Comparison of ENCODE assay signal across 20 cellular contexts in genomic region chrX:45003080-45003479, GRCh38.
DNase-seq lines count a peak whose midpoint lies in the region; ATAC-seq, FAIRE-seq and TF ChIP-seq lines count a peak whose summit lies in the region.
"Had no signal": no experiment of that assay in that cellular context is flagged by ENCODE, and none has a peak within 500 bp of the region (broad histone marks: within the 10 kb centered on the region; RNA-seq: fewer than 3 reads in every experiment).

No MANE protein-coding gene starts in this region.

- H3K9ac ChIP-seq in kidney (ENCODE audit: low read length in 2 of 2): no peak overlapping the region
- H3K9ac ChIP-seq: BLaER1 treated with 17β-estradiol and CSF1 and Interleukin-3, amounts not matched to agents 10 nM and 100 nM had no signal

- H3K9me3 ChIP-seq in kidney (ENCODE audit: control insufficient read depth in 1 of 2, low read length in 2 of 2) (no peaks in the 10 kb centered on the region), small intestine (ENCODE audit: control insufficient read depth, low read depth) (no peaks in the 10 kb centered on the region)

- no peak for TF ChIP-seq CTCF in kidney (IDR thresholded peaks at IDR 0.05; ENCODE audit: borderline replicate concordance, extremely low read depth, insufficient read depth)

- H3K4me3 ChIP-seq in kidney (ENCODE audit: low read length in 2 of 2) (no peak overlapping the region), small intestine (ENCODE audit: low read depth in 1 of 2, low read length in 2 of 2) (no peak overlapping the region)
- H3K4me3 ChIP-seq: BLaER1 treated with 17β-estradiol and CSF1 and Interleukin-3, amounts not matched to agents 10 nM and 100 nM had no signal

- DNase-seq in NCI-H748 (lab: John Stamatoyannopoulos, UW; ENCODE audit: unreplicated experiment) (peak; percentile 19), NCI-H748 treated with DMSO at 0.1 percent for 48 hours (lab: John Stamatoyannopoulos, UW) (no peak), NCI-H146 (lab: John Stamatoyannopoulos, UW) (peak; percentile 27), kidney (no peak), small intestine (peak; percentile 27), nucleus accumbens (lab: John Stamatoyannopoulos, UW) (no peak)
- DNase-seq: 8988T; AML-193; CD4-positive, CD25-positive, alpha-beta regulatory T cell; DMS153; DMS79 treated with DMSO at 0.1 percent for 48 hours; EL; IMR-90 had no signal

- H3K36me3 ChIP-seq in kidney (ENCODE audit: control insufficient read depth in 1 of 2, insufficient read depth in 2 of 2, low read length in 2 of 2) (no peaks in the 10 kb centered on the region), small intestine (ENCODE audit: control insufficient read depth in 2 of 2, insufficient read depth in 2 of 2, low read length in 2 of 2) (no peaks in the 10 kb centered on the region)

- FAIRE-seq in kidney (lab: Jason Lieb, UNC) (peak; percentile 95), small intestine (lab: Jason Lieb, UNC) (peak; percentile 75)
- FAIRE-seq: D721Med, G401.6, GM12891 had no signal

- intact Hi-C loops in kidney (cut with DNase I): no loop called here

- no peaks in the 10 kb centered on the region for H3K27me3 ChIP-seq in small intestine (ENCODE audit: control insufficient read depth in 2 of 2, insufficient read depth in 2 of 2, low read length in 2 of 2)
- H3K27me3 ChIP-seq: BLaER1 treated with 17β-estradiol and CSF1 and Interleukin-3, amounts not matched to agents 10 nM and 100 nM had no signal

- ATAC-seq in GM21737 (IDR thresholded peaks at IDR 0.05; ENCODE audit: unreplicated experiment) (no peak), HG02588 (IDR thresholded peaks at IDR 0.05; ENCODE audit: unreplicated experiment) (no peak)
- ATAC-seq: HCT116 had no signal

- 13 to 60% (median 52%) methylated on average over 3 to 4 of the region's 4 CpGs for WGBS in small intestine, 3 donors

- H3K27ac ChIP-seq in kidney (ENCODE audit: low read depth in 2 of 2, low read length in 2 of 2) (no peak overlapping the region), small intestine (ENCODE audit: low read depth in 1 of 2, low read length in 1 of 2) (no peak overlapping the region)
- H3K27ac ChIP-seq: BLaER1 treated with 17β-estradiol and CSF1 and Interleukin-3, amounts not matched to agents 10 nM and 100 nM had no signal

- no peaks in the 10 kb centered on the region for H3K4me1 ChIP-seq in kidney (ENCODE audit: control insufficient read depth in 1 of 2, insufficient read depth in 1 of 2, low read depth in 1 of 2, low read length in 2 of 2)
- H3K4me1 ChIP-seq in small intestine (ENCODE audit: control insufficient read depth in 2 of 2, insufficient read depth in 1 of 2, low read depth in 1 of 2, low read length in 1 of 2): no peaks in the 10 kb centered on the region

Comparison
In these comparisons a context has a peak if more than half of its experiments do, and no peak if none do; other contexts are left out.
1. DNase-seq: peak in NCI-H748 (single experiment), NCI-H146 (single experiment) and small intestine (single experiment); none in NCI-H748 treated with DMSO at 0.1 percent for 48 hours (single experiment), kidney (single experiment) and nucleus accumbens (0 of 56).